Comparison of ENCODE assay signal across 18 cellular contexts in genomic region chrX:37462346-37462745, GRCh38.
DNase-seq lines count a peak whose midpoint lies in the region; ATAC-seq, FAIRE-seq and TF ChIP-seq lines count a peak whose summit lies in the region.
"Had no signal": no experiment of that assay in that cellular context is flagged by ENCODE, and none has a peak within 500 bp of the region (broad histone marks: within the 10 kb centered on the region; RNA-seq: fewer than 3 reads in every experiment).

No MANE protein-coding gene starts in this region.

- no peak overlapping the region for H3K14ac ChIP-seq in H1 (ENCODE audit: insufficient read length)

- no peak overlapping the region for H4K5ac ChIP-seq in H1 (ENCODE audit: insufficient read length, low read depth, low read length)
- no peak overlapping the region for H4K5ac ChIP-seq in mesendoderm (ENCODE audit: low read length)

- H2AFZ ChIP-seq in H1 (ENCODE audit: low read length), result no peak overlapping the region

- H3K27ac Mint-ChIP-seq in HFFc6, result no peak overlapping the region
- H3K27ac Mint-ChIP-seq: CD4-positive, alpha-beta memory T cell had no signal

- ATAC-seq in GM21515 (IDR thresholded peaks at IDR 0.05; ENCODE audit: unreplicated experiment) (no peak), HG03135 (IDR thresholded peaks at IDR 0.05; ENCODE audit: unreplicated experiment) (no peak)
- ATAC-seq: GM12878 had no signal

- H3K79me2 ChIP-seq in H1 (ENCODE audit: control insufficient read depth in 1 of 2, insufficient read depth in 2 of 2, low read length in 2 of 2) (no peaks in the 10 kb centered on the region), mesendoderm (ENCODE audit: control insufficient read depth, insufficient read depth, low read length) (no peaks in the 10 kb centered on the region)

- H2BK5ac ChIP-seq in H1 (ENCODE audit: low read depth, low read length) (no peak overlapping the region), mesendoderm (ENCODE audit: low read length) (no peak overlapping the region)

- TF ChIP-seq CTCF in H1 (IDR thresholded peaks at IDR 0.05; ENCODE audit: control extremely low read depth in 1 of 3, insufficient read depth in 1 of 3, low read depth in 1 of 3, low read length in 3 of 3) (no peak), HFFc6 (IDR thresholded peaks at IDR 0.05) (no peak)

- H3K9me3 ChIP-seq in HUES6 (ENCODE audit: control insufficient read depth, insufficient read depth, low read depth, low read length) (peaks cover 10% of the 10 kb centered on the region; the same call in 1 of the 2 replicates), H1 (ENCODE audit: insufficient read depth in 2 of 2, low read depth in 1 of 2, low read length in 1 of 2) (no peaks in the 10 kb centered on the region)

- H2BK15ac ChIP-seq in H1 (ENCODE audit: low read length), result no peak overlapping the region
- H2BK15ac ChIP-seq in mesendoderm (replicated peaks; ENCODE audit: low read depth), result no peak overlapping the region

- H3K27me3 ChIP-seq in HUES6 (ENCODE audit: control insufficient read depth, insufficient read depth, low read length), result no peaks in the 10 kb centered on the region; the same call in 1 of the 2 replicates
- H3K27me3 ChIP-seq in H1 (replicated peaks in 1 of 4; ENCODE audit: control insufficient read depth in 3 of 4, extremely low read depth in 1 of 4, insufficient read depth in 3 of 4, low read length in 3 of 4), result no peaks in the 10 kb centered on the region
- no peaks in the 10 kb centered on the region for H3K27me3 ChIP-seq in mesendoderm (ENCODE audit: insufficient read depth, low read length, poor library complexity)

- H3K36me3 Mint-ChIP-seq in HFFc6 (ENCODE audit: low read depth), result 0 out of 2 replicates have a peak, but pooled peaks cover 5% of the 10 kb centered on the region
- H3K36me3 Mint-ChIP-seq: CD4-positive, alpha-beta memory T cell had no signal

- no peak for TF ChIP-seq RAD21 in H1 (IDR thresholded peaks at IDR 0.05 in 1 of 2, conservative IDR thresholded peaks at IDR 0.05 in 1 of 2; ENCODE audit: low read depth in 2 of 2, low read length in 2 of 2)

- H3K4me1 ChIP-seq in HUES6 (ENCODE audit: control insufficient read depth, insufficient read depth, low read length) (peaks cover 22% of the 10 kb centered on the region), H1 (replicated peaks in 1 of 4; ENCODE audit: control insufficient read depth in 3 of 4, insufficient read depth in 4 of 4, low read length in 3 of 4) (no peaks in the 10 kb centered on the region; a peak in 1 of 7 replicates), mesendoderm (ENCODE audit: control insufficient read depth, low read depth, low read length) (no peaks in the 10 kb centered on the region)

- peak overlapping the region; percentile 39; the same call in 1 of the 2 replicates for H2BK12ac ChIP-seq in H1 (ENCODE audit: low read depth, low read length)

- H3K56ac ChIP-seq in H1 (replicated peaks; ENCODE audit: insufficient read length, low read depth, low read length) (no peak overlapping the region), mesendoderm (ENCODE audit: low read length) (no peak overlapping the region)

- FAIRE-seq in H1 (lab: Jason Lieb, UNC) (peak; percentile 7), H54 (lab: Jason Lieb, UNC) (no peak)
- FAIRE-seq: GM12878, GM19239 had no signal

- H4K8ac ChIP-seq in H1 (ENCODE audit: extremely low read depth, insufficient read depth, low read length), result no peak overlapping the region
- no peak overlapping the region for H4K8ac ChIP-seq in mesendoderm (ENCODE audit: low read depth, low read length)

- TF ChIP-seq EP300 in H1 (IDR thresholded peaks at IDR 0.05; ENCODE audit: borderline replicate concordance in 1 of 2, low read depth in 2 of 2, low read length in 2 of 2), result no peak

- CTCF ChIA-PET in H1 (lab: Charles Lee; ENCODE audit: partially characterized antibody), result no interaction called here

- peaks cover 12% of the 10 kb centered on the region for H3K4me1 Mint-ChIP-seq in HFFc6 (ENCODE audit: low read depth)
- H3K4me1 Mint-ChIP-seq: CD4-positive, alpha-beta memory T cell had no signal

- H2AK5ac ChIP-seq in H1 (ENCODE audit: low read depth, low read length) (no peak overlapping the region), mesendoderm (ENCODE audit: low read length) (no peak overlapping the region)

- H3K27me3 Mint-ChIP-seq in HFFc6 (ENCODE audit: insufficient read depth), result no peaks in the 10 kb centered on the region
- H3K27me3 Mint-ChIP-seq: CD4-positive, alpha-beta memory T cell had no signal

- TF ChIP-seq POLR2A in H1 (IDR thresholded peaks at IDR 0.05; ENCODE audit: control extremely low read depth in 1 of 2, low read depth in 2 of 2, low read length in 2 of 2) (no peak), H54 (IDR thresholded peaks at IDR 0.05; ENCODE audit: low read depth, low read length) (no peak)

- no peaks in the 10 kb centered on the region for H4K20me1 ChIP-seq in H1 (replicated peaks in 1 of 2; ENCODE audit: control insufficient read depth in 1 of 2, insufficient read depth in 2 of 2, low read length in 2 of 2)

- H2BK120ac ChIP-seq in H1 (replicated peaks; ENCODE audit: low read depth, low read length) (no peak overlapping the region), mesendoderm (ENCODE audit: low read depth, low read length) (no peak overlapping the region)

- DNase-seq in ELF-1 (ENCODE audit: low read depth, low spot score) (peak; percentile 22), H1 (ENCODE audit: low read depth in 1 of 2, low spot score in 2 of 2) (no peak), mesendoderm (peak; percentile 73), HFFc6 (no peak), H54 (ENCODE audit: insufficient read length, low spot score) (no peak)
- DNase-seq: 8988T; C1 segment of cervical spinal cord; CD4-positive, alpha-beta memory T cell; COR-L47; DMS153; DND-41; GDM1; HCEC 1CT had no signal

- H3K4me2 ChIP-seq in H1 (ENCODE audit: insufficient read depth in 1 of 2, low read depth in 2 of 2, low read length in 2 of 2) (no peak overlapping the region), mesendoderm (ENCODE audit: low read length) (no peak overlapping the region)

- H4K91ac ChIP-seq in H1 (replicated peaks; ENCODE audit: insufficient read length, low read length), result no peak overlapping the region

- H3K23me2 ChIP-seq in H1 (ENCODE audit: low read depth, low read length), result no peaks in the 10 kb centered on the region

- no peak overlapping the region for H3K9ac ChIP-seq in HUES6 (ENCODE audit: low read length)
- no peak overlapping the region for H3K9ac ChIP-seq in H1 (replicated peaks in 1 of 4; ENCODE audit: extremely low read depth in 1 of 4, low read depth in 3 of 4, low read length in 3 of 4)
- H3K9ac ChIP-seq in mesendoderm (ENCODE audit: low read length), result no peak overlapping the region

- 91% methylated on average over 2 of the region's 2 CpGs; no CpG with 5 or more reads in 1 of the 2 experiments for WGBS in H1 (ENCODE audit: extremely low coverage in 1 of 2, insufficient coverage in 1 of 2, insufficient read length in 1 of 2, insufficient replicate concordance in 2 of 2, low coverage in 1 of 2, low lambda C conversion rate in 2 of 2, missing lambda C conversion rate in 1 of 2), 2 experiments
- WGBS in mesendoderm (ENCODE audit: extremely low coverage, insufficient coverage, low lambda C conversion rate), result no CpG with 5 or more reads among the region's 2 CpGs

- H3K36me3 ChIP-seq in HUES6 (ENCODE audit: control insufficient read depth, insufficient read depth, low read length) (peaks cover 13% of the 10 kb centered on the region; the same call in 1 of the 2 replicates), H1 (ENCODE audit: control insufficient read depth in 2 of 4, insufficient read depth in 4 of 4, low read length in 3 of 4) (peaks cover 0 to 5% (median 0%) of the 10 kb centered on the region in 4 experiments; a peak in 1 of 8 replicates), mesendoderm (ENCODE audit: control insufficient read depth, insufficient read depth, low read length) (no peaks in the 10 kb centered on the region)

- no peak overlapping the region for H3K4me3 Mint-ChIP-seq in HFFc6
- H3K4me3 Mint-ChIP-seq: CD4-positive, alpha-beta memory T cell had no signal

- H2BK20ac ChIP-seq in H1 (ENCODE audit: low read length), result no peak overlapping the region

- no peak overlapping the region for H3K23ac ChIP-seq in H1 (ENCODE audit: insufficient read length)
- no peak overlapping the region for H3K23ac ChIP-seq in mesendoderm (ENCODE audit: low read length)

- H3K18ac ChIP-seq in H1 (ENCODE audit: extremely low read depth, low read length) (no peak overlapping the region), mesendoderm (ENCODE audit: low read length) (no peak overlapping the region)

- H3K27ac ChIP-seq in HUES6 (ENCODE audit: low read depth, low read length), result peak overlapping the region; percentile 53; the same call in 1 of the 2 replicates
- no peak overlapping the region for H3K27ac ChIP-seq in H1 (ENCODE audit: low read depth, low read length)
- no peak overlapping the region for H3K27ac ChIP-seq in mesendoderm (ENCODE audit: low read depth, low read length)

- H3K79me1 ChIP-seq in H1 (ENCODE audit: low read depth, low read length) (no peaks in the 10 kb centered on the region), mesendoderm (ENCODE audit: low read length) (no peaks in the 10 kb centered on the region)

- H3K4ac ChIP-seq in H1 (replicated peaks; ENCODE audit: insufficient read length, low read depth, low read length) (no peak overlapping the region), mesendoderm (ENCODE audit: low read depth, low read length) (no peak overlapping the region)

- POLR2A ChIA-PET in H1 (lab: Charles Lee; ENCODE audit: partially characterized antibody), result no interaction called here

- H3K4me3 ChIP-seq in HUES6 (ENCODE audit: low read depth, low read length), result peak overlapping the region; percentile 13; the same call in 1 of the 2 replicates
- no peak overlapping the region for H3K4me3 ChIP-seq in H1 (ENCODE audit: extremely low read depth in 1 of 4, insufficient read depth in 2 of 4, low read depth in 3 of 4, low read length in 4 of 4)
- H3K4me3 ChIP-seq in mesendoderm (ENCODE audit: low read length), result no peak overlapping the region
- H3K4me3 ChIP-seq: GM12878 had no signal

- no peaks in the 10 kb centered on the region for H3K9me3 Mint-ChIP-seq in HFFc6

TF ChIP-seq in H1, 55 proteins besides CTCF, POLR2A, EP300 and RAD21 (continues in another document):
- TF ChIP-seq ATF3 (IDR thresholded peaks at IDR 0.05; ENCODE audit: insufficient read depth, low read depth, low read length) (no peak), KDM5A (IDR thresholded peaks at IDR 0.05; ENCODE audit: low read length) (no peak), CBX8 (IDR thresholded peaks at IDR 0.05; ENCODE audit: borderline replicate concordance, low read depth, low read length) (no peak), EZH2 (IDR thresholded peaks at IDR 0.05; ENCODE audit: low read depth, low read length, severe bottlenecking) (no peak), CREB1 (IDR thresholded peaks at IDR 0.05) (no peak), NRF1 (IDR thresholded peaks at IDR 0.05; ENCODE audit: low read depth, low read length) (no peak)
- TF ChIP-seq, protein P1, sequence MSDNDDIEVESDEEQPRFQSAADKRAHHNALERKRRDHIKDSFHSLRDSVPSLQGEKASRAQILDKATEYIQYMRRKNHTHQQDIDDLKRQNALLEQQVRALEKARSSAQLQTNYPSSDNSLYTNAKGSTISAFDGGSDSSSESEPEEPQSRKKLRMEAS (IDR thresholded peaks at IDR 0.05), result no peak

Comparison
In these comparisons a context has a peak if more than half of its experiments do, and no peak if none do; other contexts are left out.
1. DNase-seq: peak in ELF-1 (single experiment) and mesendoderm (single experiment); none in H1 (0 of 2), HFFc6 (single experiment) and H54 (single experiment).